Comparison of ENCODE assay signal across 1 cellular context in genomic region chr16:10846213-10846998, GRCh38.
A peak's percentile ranks its signal among the peaks of the same experiment; 100 is the strongest.
TF ChIP-seq lines count a peak whose summit lies in the region.

No MANE protein-coding gene starts in this region.

TF ChIP-seq in HepG2, 621 proteins besides CTCF, POLR2A, EP300 and RAD21:
- TF ChIP-seq ZNF784 (CRISPR knock-in tag; IDR thresholded peaks at IDR 0.05; ENCODE audit: borderline replicate concordance), result no peak
- no peak for TF ChIP-seq FLYWCH1 (CRISPR knock-in tag; IDR thresholded peaks at IDR 0.05)
- no peak for TF ChIP-seq TEAD3 (CRISPR knock-in tag; optimal IDR thresholded peaks at IDR 0.05; ENCODE audit: borderline replicate concordance)
- peak; percentile 53; the same call in 1 of the 2 replicates for TF ChIP-seq ZNF121 (CRISPR knock-in tag; IDR thresholded peaks at IDR 0.05)
